ENCODE assay signal across 8 cellular contexts in genomic region chr15:56496635-56497034, GRCh38. TPM values are rescaled to one million over a fixed set of nuclear protein-coding genes. Genes with fewer than 3 reads are reported as not detected.
DNase-seq lines count a peak whose midpoint lies in the region; ATAC-seq and TF ChIP-seq lines count a peak whose summit lies in the region.

No MANE protein-coding gene starts in this region.

- H3K9ac ChIP-seq in adipocyte (ENCODE audit: low read length), result no peak overlapping the region

- no peaks in the 10 kb centered on the region for H3K36me3 ChIP-seq in adipocyte (ENCODE audit: control insufficient read depth, insufficient read depth, low read length, severe bottlenecking)
- H3K36me3 ChIP-seq in left ventricle myocardium inferior, result no peaks in the 10 kb centered on the region

- H3K27me3 ChIP-seq in adipocyte (replicated peaks; ENCODE audit: control insufficient read depth, insufficient read depth, low read length), result peaks cover 13% of the 10 kb centered on the region
- H3K27me3 ChIP-seq in left ventricle myocardium inferior (ENCODE audit: low read depth), result no peaks in the 10 kb centered on the region

- H3K4me3 ChIP-seq in adipocyte (ENCODE audit: low read length), result peak overlapping the region; percentile 48
- no peak overlapping the region for H3K4me3 ChIP-seq in left ventricle myocardium inferior
- H3K4me3 ChIP-seq in skeletal muscle cell (ENCODE audit: low read depth, low read length), result no peak overlapping the region

- TF ChIP-seq CTCF in GM13976 (IDR thresholded peaks at IDR 0.05; ENCODE audit: borderline replicate concordance, control extremely low read depth, extremely low read depth, insufficient read depth, missing control alignments), result peak; percentile 51
- peak; percentile 77 for TF ChIP-seq CTCF in left ventricle myocardium inferior (IDR thresholded peaks at IDR 0.05; ENCODE audit: borderline replicate concordance)

- peaks cover 7% of the 10 kb centered on the region for H3K4me1 ChIP-seq in adipocyte (ENCODE audit: control insufficient read depth, insufficient read depth, low read length)
- H3K4me1 ChIP-seq in left ventricle myocardium inferior, result no peaks in the 10 kb centered on the region

- DNase-seq in ACHN (peak; percentile 70), GM13976 (ENCODE audit: low spot score) (peak; percentile 64), NCI-H510A (lab: John Stamatoyannopoulos, UW) (peak; percentile 7), adipocyte (ENCODE audit: low read depth) (peak; percentile 88), left ventricle myocardium inferior (no peak), skeletal muscle cell (ENCODE audit: low read depth) (peak; percentile 26), activated gamma-delta T cell treated with Interleukin-2 at 50 U/mL for 16 hours (no peak)

- H3K9me3 ChIP-seq in adipocyte (ENCODE audit: control insufficient read depth, low read length), result no peaks in the 10 kb centered on the region
- peaks cover 11% of the 10 kb centered on the region for H3K9me3 ChIP-seq in left ventricle myocardium inferior (replicated peaks)

- no peak overlapping the region for H3K27ac ChIP-seq in left ventricle myocardium inferior (replicated peaks)

- in situ Hi-C loops in ACHN (cut with HindIII; ENCODE audit: low pct_ligation_motif_present, low pct_unique_long_range_greater_than_20kb, low sequenced_read_pairs), result no loop called here
- in situ Hi-C loops in GM13976 (cut with MboI; ENCODE audit: low sequenced_read_pairs, unreplicated experiment), result loop anchor here (10.0 to 25.0 kb wide), 4 partner anchors 378 to 1041 kb away; no protein-coding TSS in a partner anchor

- ATAC-seq in HG03565 (IDR thresholded peaks at IDR 0.05; ENCODE audit: unreplicated experiment), result peak; percentile 59

- intact Hi-C loops in left ventricle myocardium inferior (cut with micrococcal nuclease), result loop anchor here (5.0 kb wide), 1 partner anchor 811 kb away; no protein-coding TSS in a partner anchor

RNA-seq across cellular contexts. Expression of gene MNS1, which starts 31.7 kb away (rescaled TPM):
- total RNA-seq in left ventricle myocardium inferior, result 1.4 TPM

Comparison
In these comparisons a context has a peak if more than half of its experiments do, and no peak if none do; other contexts are left out.
1. DNase-seq: peak in ACHN (single experiment), GM13976 (single experiment), NCI-H510A (single experiment), adipocyte (single experiment) and skeletal muscle cell (single experiment); none in left ventricle myocardium inferior (single experiment) and activated gamma-delta T cell treated with Interleukin-2 at 50 U/mL for 16 hours (single experiment).